11 cellular contexts compared by ENCODE assay signal in the genomic region with DNA sequence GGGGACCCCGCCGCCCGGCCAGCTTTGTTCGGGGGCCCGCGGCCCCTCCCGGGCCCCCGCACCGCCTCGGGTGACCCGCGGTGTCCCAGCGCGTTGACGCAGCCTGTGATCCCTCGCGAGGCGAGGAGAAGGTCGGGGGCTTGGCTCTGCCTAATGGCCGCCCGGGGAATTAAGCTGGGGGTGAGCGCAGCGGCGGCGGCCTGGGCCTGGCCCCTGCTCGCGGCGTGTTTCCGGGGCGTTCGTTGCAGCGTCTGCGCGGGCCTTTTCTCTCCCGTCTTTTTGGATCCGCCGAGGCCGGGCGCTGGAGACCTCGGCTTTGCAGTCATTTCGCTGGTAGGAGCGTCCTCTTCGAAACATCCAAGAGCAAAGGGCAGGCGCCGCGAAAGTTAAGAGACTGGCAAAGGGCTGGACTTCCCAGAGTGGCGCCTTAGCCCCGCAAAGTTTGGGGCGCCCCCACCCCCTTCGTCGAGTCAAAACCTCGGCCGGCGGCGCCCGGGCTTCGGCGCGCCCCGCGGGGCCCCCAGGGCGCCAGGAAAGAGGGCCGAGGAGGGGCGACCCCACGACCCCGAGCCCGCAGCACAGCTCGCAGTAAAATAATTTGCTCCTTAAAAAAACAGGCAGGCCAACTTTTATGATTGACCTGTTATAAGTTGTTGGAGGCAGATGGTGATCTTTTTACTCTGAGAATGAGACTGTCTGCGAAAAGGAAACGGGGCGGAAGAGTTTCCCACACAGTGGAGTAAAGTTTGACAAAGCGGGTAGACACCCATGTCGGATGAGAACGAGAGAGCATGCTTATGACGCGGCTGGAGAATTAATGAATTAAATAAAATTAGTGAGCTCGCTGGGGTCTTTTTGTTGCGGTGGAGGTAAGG. TPM values are rescaled to one million over a fixed set of nuclear protein-coding genes. Genes with fewer than 3 reads are reported as not detected.
DNase-seq lines count a peak whose midpoint lies in the region; ATAC-seq lines count a peak whose summit lies in the region.
"Had no signal": no experiment of that assay in that cellular context is flagged by ENCODE, and none has a peak within 500 bp of the region (broad histone marks: within the 10 kb centered on the region; RNA-seq: fewer than 3 reads in every experiment).

No MANE protein-coding gene starts in this region.

- DNase-seq in activated T-cell treated with anti-CD3 and anti-CD28 coated beads, Interleukin-2, amount 50 U/mL, for 24 hours: no peak
- no peak for DNase-seq in activated T-cell treated with anti-CD3 and anti-CD28 coated beads, Interleukin-2, amount 50 U/mL, for 1 hour
- DNase-seq in islet precursor cell (peak; percentile 68), substantia nigra (lab: John Stamatoyannopoulos, UW) (no peak), 8988T (no peak), dermis blood vessel endothelial cell (no peak)
- DNase-seq: activated gamma-delta T cell, NCI-H187, SJCRH30 had no signal

- peaks cover 70% of the 10 kb centered on the region for H3K27me3 Mint-ChIP-seq in activated T-cell treated with anti-CD3 and anti-CD28 coated beads, Interleukin-2, amount 50 U/mL, for 24 hours
- H3K27me3 Mint-ChIP-seq in activated naive CD8-positive, alpha-beta T cell: peaks cover 52% of the 10 kb centered on the region

- peak overlapping the region; percentile 26 for H3K27ac ChIP-seq in substantia nigra (ENCODE audit: low read depth, low read length, poor library complexity, severe bottlenecking)
- H3K27ac ChIP-seq: SJCRH30 had no signal

- H3K4me1 Mint-ChIP-seq in activated T-cell treated with anti-CD3 and anti-CD28 coated beads, Interleukin-2, amount 50 U/mL, for 24 hours (ENCODE audit: low read depth): peaks cover 26% of the 10 kb centered on the region
- H3K4me1 Mint-ChIP-seq in activated naive CD8-positive, alpha-beta T cell (ENCODE audit: low read depth): peaks cover 24% of the 10 kb centered on the region

- peak overlapping the region; percentile 47 for H3K27ac Mint-ChIP-seq in activated T-cell treated with anti-CD3 and anti-CD28 coated beads, Interleukin-2, amount 50 U/mL, for 24 hours
- no peak overlapping the region for H3K27ac Mint-ChIP-seq in activated naive CD8-positive, alpha-beta T cell

- ATAC-seq in GM21737 (IDR thresholded peaks at IDR 0.05; ENCODE audit: unreplicated experiment): no peak

- peak overlapping the region; percentile 36 for H3K4me3 Mint-ChIP-seq in activated T-cell treated with anti-CD3 and anti-CD28 coated beads, Interleukin-2, amount 50 U/mL, for 24 hours
- peak overlapping the region; percentile 77 for H3K4me3 Mint-ChIP-seq in activated naive CD8-positive, alpha-beta T cell

- no peaks in the 10 kb centered on the region for H3K9me3 Mint-ChIP-seq in activated T-cell treated with anti-CD3 and anti-CD28 coated beads, Interleukin-2, amount 50 U/mL, for 24 hours
- H3K9me3 Mint-ChIP-seq in activated naive CD8-positive, alpha-beta T cell (ENCODE audit: low read depth): no peaks in the 10 kb centered on the region

- H3K36me3 Mint-ChIP-seq in activated T-cell treated with anti-CD3 and anti-CD28 coated beads, Interleukin-2, amount 50 U/mL, for 24 hours (ENCODE audit: low read depth): no peaks in the 10 kb centered on the region
- H3K36me3 Mint-ChIP-seq in activated naive CD8-positive, alpha-beta T cell: peaks cover 5% of the 10 kb centered on the region

RNA-seq across cellular contexts. Expression of a gene that starts 1.4 kb away (rescaled TPM):
- total RNA-seq in dermis blood vessel endothelial cell: under 0.01 and 0.05 TPM in 2 replicates
- total RNA-seq: SJCRH30 had no signal
